28 cellular contexts compared by ENCODE assay signal in genomic region chr22:44387486-44387885, GRCh38.
"Had no signal": no experiment of that assay in that cellular context is flagged by ENCODE, and none has a peak within 500 bp of the region (broad histone marks: within the 10 kb centered on the region; RNA-seq: fewer than 3 reads in every experiment).

No MANE protein-coding gene starts in this region.

- H3K27me3 Mint-ChIP-seq: activated CD4-positive, alpha-beta T cell treated with anti-CD3 and anti-CD28 coated beads for 36 hours had no signal

- H3K27ac ChIP-seq: breast epithelium, coronary artery, dorsolateral prefrontal cortex, gastroesophageal sphincter, neutrophil, prostate gland, stomach, thyroid gland, upper lobe of left lung had no signal

- H3K4me3 Mint-ChIP-seq: activated CD4-positive, alpha-beta T cell treated with anti-CD3 and anti-CD28 coated beads for 36 hours; activated CD8-positive, alpha-beta memory T cell treated with anti-CD3 and anti-CD28 coated beads, Interleukin-2, amount 10 ng/mL, durations not matched to agents 7 days and 5 days; activated CD8-positive, alpha-beta T cell treated with anti-CD3 and anti-CD28 coated beads, Interleukin-2, amount 10 ng/mL, durations not matched to agents 7 days and 5 days; activated T-cell treated with anti-CD3 and anti-CD28 coated beads, Interleukin-2, amount 50 U/mL, for 72 hours; effector memory CD8-positive, alpha-beta T cell; natural killer cell; stimulated activated naive B cell treated with anti-CD40 and anti-IgM and Interleukin-4, amounts not matched to agents 10 μg/mL and 1 μg/mL and 100 μg/mL, for 72 hours had no signal

- H3K4me1 ChIP-seq: breast epithelium, gastroesophageal sphincter, prostate gland, thyroid gland, upper lobe of left lung had no signal

- H3K4me1 Mint-ChIP-seq: activated CD4-positive, alpha-beta T cell treated with anti-CD3 and anti-CD28 coated beads for 36 hours; activated CD8-positive, alpha-beta memory T cell treated with anti-CD3 and anti-CD28 coated beads, Interleukin-2, amount 10 ng/mL, durations not matched to agents 7 days and 5 days; natural killer cell; stimulated activated naive B cell treated with anti-CD40 and anti-IgM and Interleukin-4, amounts not matched to agents 10 μg/mL and 1 μg/mL and 100 μg/mL, for 72 hours had no signal

- FAIRE-seq: endothelial cell of umbilical vein had no signal

- DNase-seq: activated CD4-positive, alpha-beta T cell treated with anti-CD3 and anti-CD28 coated beads for 36 hours; activated CD4-positive, CD25-positive, alpha-beta regulatory T cell; activated CD8-positive, alpha-beta memory T cell treated with anti-CD3 and anti-CD28 coated beads, Interleukin-2, amount 10 ng/mL, durations not matched to agents 7 days and 5 days; activated CD8-positive, alpha-beta T cell treated with anti-CD3 and anti-CD28 coated beads, Interleukin-2, amount 10 ng/mL, durations not matched to agents 7 days and 5 days; activated effector memory CD4-positive, alpha-beta T cell treated with anti-CD3 and anti-CD28 coated beads, Interleukin-2, amount 50 U/mL, for 16 hours; activated naive CD4-positive, alpha-beta T cell treated with anti-CD3 and anti-CD28 coated beads, Interleukin-2, amount 50 U/mL, for 16 hours; activated T-cell treated with anti-CD3 and anti-CD28 coated beads, Interleukin-2, amount 50 U/mL, for 72 hours; amniotic stem cell; cerebellar nuclear complex; dorsolateral prefrontal cortex; effector memory CD8-positive, alpha-beta T cell; head of caudate nucleus; mesendoderm; natural killer cell; stimulated activated CD4-positive, alpha-beta T cell treated with anti-CD3 and anti-CD28 coated beads, Interleukin-15, amount 100 ng/mL, for 24 hours; stimulated activated CD4-positive, alpha-beta T cell treated with anti-CD3 and anti-CD28 coated beads, Interleukin-2, amount 100 ng/mL, for 24 hours; stimulated activated naive B cell treated with anti-CD40 and anti-IgM and Interleukin-4, amounts not matched to agents 10 μg/mL and 1 μg/mL and 100 μg/mL, for 72 hours; stomach; thyroid gland had no signal

- H3K9me3 ChIP-seq: breast epithelium, gastroesophageal sphincter, neutrophil, prostate gland, stomach, thyroid gland, upper lobe of left lung had no signal

- H3K36me3 ChIP-seq: breast epithelium, gastroesophageal sphincter, neutrophil, prostate gland, stomach, thyroid gland, upper lobe of left lung had no signal

- H3K36me3 Mint-ChIP-seq: activated CD8-positive, alpha-beta memory T cell treated with anti-CD3 and anti-CD28 coated beads, Interleukin-2, amount 10 ng/mL, durations not matched to agents 7 days and 5 days; natural killer cell; stimulated activated naive B cell treated with anti-CD40 and anti-IgM and Interleukin-4, amounts not matched to agents 10 μg/mL and 1 μg/mL and 100 μg/mL, for 72 hours had no signal

- ATAC-seq: activated CD4-positive, alpha-beta T cell treated with anti-CD3 and anti-CD28 coated beads for 36 hours; activated CD8-positive, alpha-beta memory T cell treated with anti-CD3 and anti-CD28 coated beads, Interleukin-2, amount 10 ng/mL, durations not matched to agents 7 days and 5 days; activated CD8-positive, alpha-beta T cell treated with anti-CD3 and anti-CD28 coated beads, Interleukin-2, amount 10 ng/mL, durations not matched to agents 7 days and 5 days; activated T-cell treated with anti-CD3 and anti-CD28 coated beads, Interleukin-2, amount 50 U/mL, for 72 hours; effector memory CD8-positive, alpha-beta T cell; gastroesophageal sphincter; left lobe of liver; natural killer cell; stimulated activated naive B cell treated with anti-CD40 and anti-IgM and Interleukin-4, amounts not matched to agents 10 μg/mL and 1 μg/mL and 100 μg/mL, for 72 hours had no signal

- H3K4me3 ChIP-seq: breast epithelium, coronary artery, dorsolateral prefrontal cortex, gastroesophageal sphincter, lung, prostate gland, stomach, thyroid gland, upper lobe of left lung had no signal

- H3K9me3 Mint-ChIP-seq: activated T-cell treated with anti-CD3 and anti-CD28 coated beads, Interleukin-2, amount 50 U/mL, for 72 hours; effector memory CD8-positive, alpha-beta T cell; natural killer cell; stimulated activated naive B cell treated with anti-CD40 and anti-IgM and Interleukin-4, amounts not matched to agents 10 μg/mL and 1 μg/mL and 100 μg/mL, for 72 hours had no signal

- H3K27me3 ChIP-seq: neutrophil, thyroid gland, upper lobe of left lung had no signal

- H3K27ac Mint-ChIP-seq: activated CD4-positive, alpha-beta T cell treated with anti-CD3 and anti-CD28 coated beads for 36 hours; activated CD8-positive, alpha-beta memory T cell treated with anti-CD3 and anti-CD28 coated beads, Interleukin-2, amount 10 ng/mL, durations not matched to agents 7 days and 5 days; activated CD8-positive, alpha-beta T cell treated with anti-CD3 and anti-CD28 coated beads, Interleukin-2, amount 10 ng/mL, durations not matched to agents 7 days and 5 days; activated T-cell treated with anti-CD3 and anti-CD28 coated beads, Interleukin-2, amount 50 U/mL, for 72 hours; natural killer cell; stimulated activated naive B cell treated with anti-CD40 and anti-IgM and Interleukin-4, amounts not matched to agents 10 μg/mL and 1 μg/mL and 100 μg/mL, for 72 hours had no signal
